8 cellular contexts compared by ENCODE assay signal in genomic region chr5:36710039-36710438, GRCh38.
"Had no signal": no experiment of that assay in that cellular context is flagged by ENCODE, and none has a peak within 500 bp of the region (broad histone marks: within the 10 kb centered on the region; RNA-seq: fewer than 3 reads in every experiment).

No MANE protein-coding gene starts in this region.

- FAIRE-seq: G401.6, GM12878, GM12891, GM12892, GM18507, GM19239 had no signal

- H3K4me3 ChIP-seq: GM12878 had no signal

- DNase-seq: GDM1, GF-D8 had no signal

- ATAC-seq: GM12878 had no signal
